In genomic region chr10:2928219-2928840, GRCh38 we compare ENCODE assay signal across 8 cellular contexts.
A peak's percentile ranks its signal among the peaks of the same experiment; 100 is the strongest.
DNase-seq lines count a peak whose midpoint lies in the region; ATAC-seq and TF ChIP-seq lines count a peak whose summit lies in the region.

No MANE protein-coding gene starts in this region.

- ATAC-seq in GM18907 (IDR thresholded peaks at IDR 0.05; ENCODE audit: unreplicated experiment) (peak; percentile 95), HG03066 (IDR thresholded peaks at IDR 0.05; ENCODE audit: low read depth, unreplicated experiment) (peak; percentile 92), lower lobe of right lung (peak; percentile 70 to 81)

- intact Hi-C loops in lower lobe of right lung (cut with DNase I): no loop called here

- H3K27me3 ChIP-seq in BE2C (no peaks in the 10 kb centered on the region), lower lobe of right lung (ENCODE audit: low read depth) (no peaks in the 10 kb centered on the region)

- H3K9me3 ChIP-seq in BE2C (no peaks in the 10 kb centered on the region), lower lobe of right lung (no peaks in the 10 kb centered on the region)

- no peaks in the 10 kb centered on the region; the same call in 1 of the 2 replicates for H3K4me1 ChIP-seq in BE2C
- H3K4me1 ChIP-seq in lower lobe of right lung: peaks cover 10% of the 10 kb centered on the region

- H3K4me3 ChIP-seq in BE2C (ENCODE audit: low read depth, low read length) (no peak overlapping the region), lower lobe of right lung (no peak overlapping the region)

- H3K27ac ChIP-seq in lower lobe of right lung: no peak overlapping the region

- peak; percentile 56 for DNase-seq in BE2C
- DNase-seq in NCI-H2196 treated with DMSO at 0.1 percent for 48 hours (lab: John Stamatoyannopoulos, UW; ENCODE audit: unreplicated experiment): peak; percentile 3
- peak; percentile 85 for DNase-seq in activated CD4-positive, alpha-beta T cell treated with anti-CD3 and anti-CD28 coated beads for 48 hours
- DNase-seq in dermis blood vessel endothelial cell: peak; percentile 88
- DNase-seq in lower lobe of right lung: peak; percentile 65
- DNase-seq in stimulated activated CD8-positive, alpha-beta memory T cell treated with anti-CD3 and anti-CD28 coated beads, Interleukin-2, amount 100 ng/mL, for 48 hours (ENCODE audit: low read depth in 2 of 2): peak; percentile 38 to 61

- H3K36me3 ChIP-seq in BE2C (no peaks in the 10 kb centered on the region), lower lobe of right lung (no peaks in the 10 kb centered on the region)

- TF ChIP-seq CTCF in BE2C (IDR thresholded peaks at IDR 0.05; ENCODE audit: low read depth, low read length): peak; percentile 64
- TF ChIP-seq CTCF in lower lobe of right lung (IDR thresholded peaks at IDR 0.05): peak; percentile 69

Comparison
In these comparisons a context has a peak if more than half of its experiments do, and no peak if none do; other contexts are left out.
1. DNase-seq: peak in every context shown above with its lines; median percentile 88 in dermis blood vessel endothelial cell; 85 in activated CD4-positive, alpha-beta T cell treated with anti-CD3 and anti-CD28 coated beads for 48 hours; 65 in lower lobe of right lung; 56 in BE2C; 50 in stimulated activated CD8-positive, alpha-beta memory T cell treated with anti-CD3 and anti-CD28 coated beads, Interleukin-2, amount 100 ng/mL, for 48 hours; 3 in NCI-H2196 treated with DMSO at 0.1 percent for 48 hours.